17 cellular contexts compared by ENCODE assay signal in genomic region chr10:75508814-75509306, GRCh38.
DNase-seq lines count a peak whose midpoint lies in the region; ATAC-seq, FAIRE-seq and TF ChIP-seq lines count a peak whose summit lies in the region.
"Had no signal": no experiment of that assay in that cellular context is flagged by ENCODE, and none has a peak within 500 bp of the region (broad histone marks: within the 10 kb centered on the region; RNA-seq: fewer than 3 reads in every experiment).

No MANE protein-coding gene starts in this region.

- H3K27ac ChIP-seq in K562 (ENCODE audit: extremely low read depth, low read depth, low read length), result no peak overlapping the region
- no peak overlapping the region for H3K27ac ChIP-seq in neural cell (ENCODE audit: low read length)
- H3K27ac ChIP-seq: C4-2B, right atrium auricular region, SJCRH30 had no signal

- in situ Hi-C loops in K562 (cut with MboI), result no loop called here

- no peak for TF ChIP-seq EP300 in K562 (IDR thresholded peaks at IDR 0.05; ENCODE audit: low read length)
- no peak for TF ChIP-seq EP300 in neural cell (conservative IDR thresholded peaks at IDR 0.05; ENCODE audit: poor library complexity, severe bottlenecking)

- H3K4me1 ChIP-seq in K562 (replicated peaks in 1 of 2; ENCODE audit: control insufficient read depth in 2 of 2, insufficient read depth in 2 of 2, low read length in 2 of 2), result no peaks in the 10 kb centered on the region
- H3K4me1 ChIP-seq: SJCRH30 had no signal

- FAIRE-seq in K562 (lab: Jason Lieb, UNC), result no peak
- FAIRE-seq: frontal cortex had no signal

- H3F3A ChIP-seq in neural cell (ENCODE audit: insufficient read depth, low read length, poor library complexity, severe bottlenecking), result no peaks in the 10 kb centered on the region

- no peaks in the 10 kb centered on the region for H3K79me2 ChIP-seq in K562 (ENCODE audit: control insufficient read depth, insufficient read depth, low read length)
- H3K79me2 ChIP-seq in neural cell (replicated peaks; ENCODE audit: insufficient read depth, low read length), result no peaks in the 10 kb centered on the region

- no peaks in the 10 kb centered on the region; the same call in 1 of the 2 replicates for H4K20me1 ChIP-seq in K562 (replicated peaks; ENCODE audit: control insufficient read depth, insufficient read depth, low read length)
- no peaks in the 10 kb centered on the region for H4K20me1 ChIP-seq in neural cell (ENCODE audit: insufficient read depth)

- POLR2A ChIA-PET in K562 (lab: Yijun Ruan, JAX), result no interaction called here

- intact Hi-C loops in K562 (cut with micrococcal nuclease), result no loop called here

- TF ChIP-seq CTCF in K562 (IDR thresholded peaks at IDR 0.05 in 2 of 3, conservative IDR thresholded peaks at IDR 0.05 in 1 of 3; ENCODE audit: insufficient read depth in 2 of 3, low read depth in 1 of 3, low read length in 3 of 3), result no peak
- TF ChIP-seq CTCF in neural cell (IDR thresholded peaks at IDR 0.05; ENCODE audit: poor library complexity, severe bottlenecking), result no peak

- H2AFZ ChIP-seq in K562 (ENCODE audit: low read depth, low read length), result no peak overlapping the region
- H2AFZ ChIP-seq in neural cell (ENCODE audit: low read depth, low read length), result no peak overlapping the region

- BruUV-seq in K562 (replicated peaks; lab: Mats Ljungman, UMichigan), result no TSS peak

- H3K9me3 ChIP-seq in K562 (replicated peaks; ENCODE audit: control insufficient read depth, insufficient read depth, low read depth, low read length) (no peaks in the 10 kb centered on the region), neural cell (ENCODE audit: low read length) (no peaks in the 10 kb centered on the region)
- H3K9me3 ChIP-seq: right atrium auricular region, SJCRH30 had no signal

- no peak for ATAC-seq in K562
- ATAC-seq in GM18505 (IDR thresholded peaks at IDR 0.05; ENCODE audit: unreplicated experiment), result no peak
- ATAC-seq: stimulated activated naive CD8-positive, alpha-beta T cell treated with anti-CD3 and anti-CD28 coated beads, Interleukin-15, amount 100 ng/mL, for 72 hours had no signal

- H3K27me3 ChIP-seq in K562 (ENCODE audit: control insufficient read depth in 2 of 2, insufficient read depth in 2 of 2, low read length in 2 of 2) (no peaks in the 10 kb centered on the region; a peak in 1 of 5 replicates), neural cell (ENCODE audit: insufficient read depth, low read depth, low read length) (no peaks in the 10 kb centered on the region)
- H3K27me3 ChIP-seq: right atrium auricular region, SJCRH30 had no signal

- CTCF ChIA-PET in K562 (lab: Yijun Ruan, JAX; ENCODE audit: low intra/inter-chr PET ratio), result no interaction called here

- TF ChIP-seq POLR2A in K562 (conservative IDR thresholded peaks at IDR 0.05) (no peak), GM18505 (IDR thresholded peaks at IDR 0.05; ENCODE audit: borderline replicate concordance, extremely low read depth, insufficient read depth, insufficient read length) (no peak)

- DNase-seq in GF-D8 (lab: John Stamatoyannopoulos, UW) (peak; percentile 21), M059J (ENCODE audit: low read depth) (peak; percentile 46), K562 (ENCODE audit: extremely low read depth in 1 of 4, low spot score in 3 of 4) (no peak), NCI-H2081 treated with DMSO at 0.1 percent for 48 hours (lab: John Stamatoyannopoulos, UW) (no peak), NCI-H1092 treated with DMSO at 0.1 percent for 48 hours (lab: John Stamatoyannopoulos, UW) (no peak)
- no peak for DNase-seq in activated effector memory CD4-positive, alpha-beta T cell treated with anti-CD3 and anti-CD28 coated beads, Interleukin-2, amount 50 U/mL, for 16 hours
- DNase-seq: amniotic stem cell; dermis blood vessel endothelial cell; islet precursor cell; NCI-H748 treated with DMSO at 0.1 percent for 48 hours; stimulated activated naive CD8-positive, alpha-beta T cell treated with anti-CD3 and anti-CD28 coated beads, Interleukin-15, amount 100 ng/mL, for 72 hours had no signal

- H3K4me2 ChIP-seq in K562 (ENCODE audit: insufficient read depth, low read length) (no peak overlapping the region), neural cell (ENCODE audit: low read length) (no peak overlapping the region)

- H3K9ac ChIP-seq in K562 (ENCODE audit: insufficient read depth in 1 of 2, low read depth in 2 of 2, low read length in 2 of 2) (no peak overlapping the region), neural cell (ENCODE audit: low read length) (no peak overlapping the region)

- H3K36me3 ChIP-seq in K562 (ENCODE audit: control insufficient read depth, insufficient read depth, low read length), result no peaks in the 10 kb centered on the region
- no peaks in the 10 kb centered on the region for H3K36me3 ChIP-seq in neural cell (ENCODE audit: insufficient read depth, low read length)
- H3K36me3 ChIP-seq: right atrium auricular region, SJCRH30 had no signal

- TF ChIP-seq RAD21 in K562 (CRISPR knock-in tag; conservative IDR thresholded peaks at IDR 0.05 in 1 of 2, IDR thresholded peaks at IDR 0.05 in 1 of 2) (no peak), neural cell (conservative IDR thresholded peaks at IDR 0.05) (no peak)

- no peaks in the 10 kb centered on the region for H3K9me1 ChIP-seq in K562 (ENCODE audit: control insufficient read depth, insufficient read depth, low read length)

- under 1% methylated on average over 7 of the region's 7 CpGs for WGBS in K562 (ENCODE audit: insufficient coverage, low coverage, missing lambda C conversion rate)

- no peaks in the 10 kb centered on the region for H3K9me2 ChIP-seq in neural cell (ENCODE audit: insufficient read depth, low read length)

- H3K4me3 ChIP-seq in K562 (no peak overlapping the region), neural cell (ENCODE audit: low read length) (peak overlapping the region; percentile 11)
- H3K4me3 ChIP-seq: right atrium auricular region, SJCRH30 had no signal

TF ChIP-seq in K562, 482 proteins besides CTCF, POLR2A, EP300 and RAD21 (continues in another document):
- no peak for TF ChIP-seq E2F5 (CRISPR knock-in tag; IDR thresholded peaks at IDR 0.05)

TF ChIP-seq in neural cell, 6 proteins besides CTCF, POLR2A, EP300 and RAD21:
- TF ChIP-seq TAF1 (IDR thresholded peaks at IDR 0.05; ENCODE audit: low read depth) (no peak), MXI1 (conservative IDR thresholded peaks at IDR 0.05; ENCODE audit: poor library complexity, severe bottlenecking) (no peak), EZH2 (IDR thresholded peaks at IDR 0.05; ENCODE audit: borderline replicate concordance, insufficient read depth, low read length, poor library complexity, severe bottlenecking) (no peak), POLR2AphosphoS5 (IDR thresholded peaks at IDR 0.05) (no peak), REST (IDR thresholded peaks at IDR 0.05; ENCODE audit: borderline replicate concordance) (no peak), SMC3 (conservative IDR thresholded peaks at IDR 0.05; ENCODE audit: poor library complexity) (no peak)

Comparison
In these comparisons a context has a peak if more than half of its experiments do, and no peak if none do; other contexts are left out.
1. DNase-seq: peak in GF-D8 (single experiment) and M059J (single experiment); none in K562 (0 of 4), NCI-H2081 treated with DMSO at 0.1 percent for 48 hours (single experiment), NCI-H1092 treated with DMSO at 0.1 percent for 48 hours (single experiment) and activated effector memory CD4-positive, alpha-beta T cell treated with anti-CD3 and anti-CD28 coated beads, Interleukin-2, amount 50 U/mL, for 16 hours (single experiment).